12 cellular contexts compared by ENCODE assay signal in genomic region chr13:97295279-97296182, GRCh38.
DNase-seq lines count a peak whose midpoint lies in the region; ATAC-seq, FAIRE-seq and TF ChIP-seq lines count a peak whose summit lies in the region.
"Had no signal": no experiment of that assay in that cellular context is flagged by ENCODE, and none has a peak within 500 bp of the region (broad histone marks: within the 10 kb centered on the region; RNA-seq: fewer than 3 reads in every experiment).

No MANE protein-coding gene starts in this region.

- no peaks in the 10 kb centered on the region for H3K9me2 ChIP-seq in PC-9 (ENCODE audit: insufficient read depth)

- intact Hi-C loops in PC-9 (cut with micrococcal nuclease; ENCODE audit: unreplicated experiment) = no loop called here

- H3K9me3 ChIP-seq in PC-9 (ENCODE audit: insufficient read depth, low read depth) (0 out of 2 replicates have a peak, but pooled peaks cover 4% of the 10 kb centered on the region), muscle layer of colon (ENCODE audit: low read length) (no peaks in the 10 kb centered on the region)
- H3K9me3 ChIP-seq: thyroid gland had no signal

- CTCF ChIA-PET in PC-9 (lab: Charles Lee) = no interaction called here

- DNase-seq in AG20443 (ENCODE audit: low spot score) = peak; percentile 28
- peak in 1 of 2 experiments; percentile 77 for DNase-seq in PC-9
- no peak for DNase-seq in epithelial cell of prostate (ENCODE audit: low read depth, low spot score)
- no peak for DNase-seq in D721Med (ENCODE audit: insufficient read length, low spot score)
- no peak for DNase-seq in stimulated activated CD4-positive, alpha-beta T cell treated with anti-CD3 and anti-CD28 coated beads, Interleukin-1b, Interleukin-23, amount 100 ng/mL, for 48 hours
- no peak for DNase-seq in H7
- DNase-seq: CD4-positive, alpha-beta memory T cell; left colon; NCI-H2029 treated with DMSO at 0.1 percent for 48 hours; thyroid gland had no signal

- POLR2A ChIA-PET in PC-9 (lab: Charles Lee; ENCODE audit: unreplicated experiment) = no interaction called here

- ATAC-seq in HG02840 (IDR thresholded peaks at IDR 0.05; ENCODE audit: low FRiP score, unreplicated experiment) = no peak
- ATAC-seq: left colon had no signal

- H3F3A ChIP-seq in PC-9 (ENCODE audit: insufficient read depth, low read depth) = peaks cover 45% of the 10 kb centered on the region

- H3K9ac ChIP-seq in muscle layer of colon (ENCODE audit: low read length) = no peak overlapping the region

- peaks cover 69% of the 10 kb centered on the region for H4K20me1 ChIP-seq in PC-9 (ENCODE audit: insufficient read depth)

- H3K36me3 ChIP-seq in PC-9 (ENCODE audit: low read depth) (peaks cover 45% of the 10 kb centered on the region), muscle layer of colon (ENCODE audit: insufficient read depth, low read length) (no peaks in the 10 kb centered on the region), H7 (replicated peaks; ENCODE audit: control insufficient read depth, insufficient read depth, low read length) (no peaks in the 10 kb centered on the region)
- H3K36me3 ChIP-seq: thyroid gland had no signal

- H3K27ac ChIP-seq in PC-9 = peak overlapping the region; percentile 8
- H3K27ac ChIP-seq in epithelial cell of prostate = peak overlapping the region; percentile 70
- peak overlapping the region; percentile 27 for H3K27ac ChIP-seq in muscle layer of colon (ENCODE audit: low read depth, low read length)
- H3K27ac ChIP-seq: thyroid gland had no signal

- FAIRE-seq in D721Med (lab: Jason Lieb, UNC) = no peak

- H3K4me2 ChIP-seq in PC-9 = no peak overlapping the region

- peaks cover 93% of the 10 kb centered on the region for H3K79me2 ChIP-seq in PC-9 (ENCODE audit: low read depth)

- no peak overlapping the region for H3K4me3 ChIP-seq in PC-9
- no peak overlapping the region for H3K4me3 ChIP-seq in muscle layer of colon (ENCODE audit: low read depth in 1 of 2, low read length in 2 of 2)
- H3K4me3 ChIP-seq in H7 (ENCODE audit: insufficient read depth, low read depth, low read length) = no peak overlapping the region
- H3K4me3 ChIP-seq: thyroid gland had no signal

- BruUV-seq in PC-9 (replicated peaks; lab: Mats Ljungman, UMichigan) = no TSS peak

- H2AFZ ChIP-seq in PC-9 = no peak overlapping the region

- no peak for TF ChIP-seq CTCF in PC-9 (conservative IDR thresholded peaks at IDR 0.05)
- TF ChIP-seq CTCF in D721Med (IDR thresholded peaks at IDR 0.05; ENCODE audit: insufficient read depth, missing control alignments) = no peak

- H3K4me1 ChIP-seq in PC-9 (replicated peaks; ENCODE audit: insufficient read depth) = peaks cover 18% of the 10 kb centered on the region
- peaks cover 55% of the 10 kb centered on the region for H3K4me1 ChIP-seq in muscle layer of colon (ENCODE audit: insufficient read depth, low read length)

- no peaks in the 10 kb centered on the region for H3K27me3 ChIP-seq in PC-9 (ENCODE audit: insufficient read depth, low read depth)
- no peaks in the 10 kb centered on the region for H3K27me3 ChIP-seq in muscle layer of colon (ENCODE audit: control insufficient read depth in 1 of 2, insufficient read depth in 2 of 2, low read length in 2 of 2)
- H3K27me3 ChIP-seq in H7 (ENCODE audit: control insufficient read depth, insufficient read depth, low read length) = no peaks in the 10 kb centered on the region
- H3K27me3 ChIP-seq: thyroid gland had no signal

Comparison
In these comparisons a context has a peak if more than half of its experiments do, and no peak if none do; other contexts are left out.
1. H3K27ac ChIP-seq: peak in every context shown above with its lines; median percentile 70 in epithelial cell of prostate; 27 in muscle layer of colon; 8 in PC-9.